ENCODE assay signal across 13 cellular contexts in the genomic region with DNA sequence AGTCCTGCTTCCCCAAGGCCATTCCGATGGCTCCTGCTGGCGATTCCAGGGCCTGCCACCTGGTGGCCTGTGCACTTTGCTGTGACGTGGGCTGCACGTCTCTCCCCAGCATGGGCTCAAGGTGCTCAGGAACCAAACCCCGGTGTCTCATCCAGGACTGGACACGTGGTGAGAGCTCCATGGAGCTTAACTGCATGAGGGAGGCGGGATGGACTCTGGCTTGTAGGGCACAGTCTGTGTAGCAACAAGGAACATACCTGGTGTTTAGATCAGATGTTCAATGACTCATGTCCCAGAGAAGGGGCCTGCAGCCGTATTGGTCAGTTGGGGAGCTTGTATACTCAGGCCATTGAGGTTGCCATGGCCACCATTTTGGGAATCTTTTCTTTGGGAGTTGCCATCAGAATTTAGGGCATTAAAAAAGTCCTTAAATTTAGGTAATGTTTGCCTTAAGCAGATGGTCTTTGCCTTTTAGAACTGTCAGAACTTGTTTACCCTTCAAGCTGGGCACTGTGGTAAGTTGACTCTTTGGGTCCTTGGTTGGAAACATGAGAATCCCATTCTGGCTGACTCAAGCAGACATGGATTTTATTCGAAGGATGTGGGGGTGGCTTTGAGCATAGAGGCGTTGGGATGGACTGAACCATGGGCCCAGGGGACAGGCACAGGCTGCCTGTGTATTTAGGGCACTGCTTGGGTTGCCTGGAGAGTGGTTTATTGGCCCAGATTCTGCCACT. TPM values are rescaled to one million over a fixed set of nuclear protein-coding genes. Genes with fewer than 3 reads are reported as not detected.
DNase-seq lines count a peak whose midpoint lies in the region; TF ChIP-seq lines count a peak whose summit lies in the region.
"Had no signal": no experiment of that assay in that cellular context is flagged by ENCODE, and none has a peak within 500 bp of the region (broad histone marks: within the 10 kb centered on the region; RNA-seq: fewer than 3 reads in every experiment).

No MANE protein-coding gene starts in this region.

- DNase-seq in D341Med (ENCODE audit: low spot score) (peak; percentile 49), M059J (ENCODE audit: low read depth) (peak; percentile 71), epithelial cell of proximal tubule (ENCODE audit: low read depth) (peak; percentile 68), RKO (ENCODE audit: low spot score) (no peak), dermis blood vessel endothelial cell (no peak), anterior cingulate cortex (lab: John Stamatoyannopoulos, UW) (no peak)
- no peak for DNase-seq in activated CD8-positive, alpha-beta memory T cell treated with anti-CD3 and anti-CD28 coated beads, Interleukin-2, amount 50 U/mL, for 48 hours
- DNase-seq: DMS79; GOT3; NCI-H345; stimulated activated CD4-positive, alpha-beta T cell treated with anti-CD3 and anti-CD28 coated beads, Interleukin-4, amount 100 ng/mL, for 1 hour; stimulated activated naive CD4-positive, alpha-beta T cell treated with Interleukin-2 at 50 U/mL for 16 hours had no signal

- H3K9me3 ChIP-seq in muscle layer of duodenum (ENCODE audit: control insufficient read depth in 1 of 2, low read length in 2 of 2), result no peaks in the 10 kb centered on the region

- H3K4me3 ChIP-seq in epithelial cell of proximal tubule (ENCODE audit: low read depth, low read length), result no peak overlapping the region
- no peak overlapping the region for H3K4me3 ChIP-seq in muscle layer of duodenum (ENCODE audit: low read depth in 1 of 2, low read length in 2 of 2)

- no peaks in the 10 kb centered on the region for H3K27me3 ChIP-seq in muscle layer of duodenum (ENCODE audit: low read depth, low read length)

- H3K36me3 ChIP-seq in muscle layer of duodenum (ENCODE audit: control insufficient read depth in 1 of 2, insufficient read depth in 2 of 2, low read length in 2 of 2), result no peaks in the 10 kb centered on the region

- TF ChIP-seq CTCF in epithelial cell of proximal tubule (conservative IDR thresholded peaks at IDR 0.05; ENCODE audit: low read depth, low read length), result peak; percentile 56

- peak overlapping the region; percentile 75 for H3K27ac ChIP-seq in muscle layer of duodenum (ENCODE audit: low read length)

- peaks cover 6 to 9% of the 10 kb centered on the region in 2 donors for H3K4me1 ChIP-seq in muscle layer of duodenum (ENCODE audit: control insufficient read depth in 1 of 2, insufficient read depth in 2 of 2, low read length in 2 of 2)

RNA-seq across cellular contexts. Expression of a gene that starts 21.0 kb away (rescaled TPM):
- 6.5 and 8.7 TPM in 2 replicates for total RNA-seq in M059J (2014; rRNA removed; shearing (Covaris generic))
- total RNA-seq in epithelial cell of proximal tubule, result 13.5 and 17.5 TPM in 2 replicates
- 9.0 and 10.2 TPM in 2 replicates for total RNA-seq in dermis blood vessel endothelial cell

Comparison
In these comparisons a context has a peak if more than half of its experiments do, and no peak if none do; other contexts are left out.
1. DNase-seq: peak in D341Med (single experiment), M059J (single experiment) and epithelial cell of proximal tubule (single experiment); none in RKO (single experiment), dermis blood vessel endothelial cell (single experiment), anterior cingulate cortex (0 of 58) and activated CD8-positive, alpha-beta memory T cell treated with anti-CD3 and anti-CD28 coated beads, Interleukin-2, amount 50 U/mL, for 48 hours (single experiment).